In genomic region chr7:6496842-6497636, GRCh38 we compare ENCODE assay signal across 22 cellular contexts. TPM values are rescaled to one million over a fixed set of nuclear protein-coding genes. Genes with fewer than 3 reads are reported as not detected.
DNase-seq lines count a peak whose midpoint lies in the region; ATAC-seq and TF ChIP-seq lines count a peak whose summit lies in the region.
"Had no signal": no experiment of that assay in that cellular context is flagged by ENCODE, and none has a peak within 500 bp of the region (broad histone marks: within the 10 kb centered on the region; RNA-seq: fewer than 3 reads in every experiment).

No MANE protein-coding gene starts in this region.

- H3K27ac Mint-ChIP-seq in progenitor cell of endocrine pancreas = peak overlapping the region; percentile 73
- H3K27ac Mint-ChIP-seq: T-cell had no signal

- TF ChIP-seq CTCF in RWPE1 (conservative IDR thresholded peaks at IDR 0.05; ENCODE audit: low read depth) = no peak
- no peak for TF ChIP-seq CTCF in progenitor cell of endocrine pancreas (IDR thresholded peaks at IDR 0.05; ENCODE audit: unreplicated experiment)
- TF ChIP-seq CTCF in osteoblast (IDR thresholded peaks at IDR 0.05; ENCODE audit: extremely low read depth, low read depth, low read length) = no peak

- H3K4me2 ChIP-seq in osteoblast (ENCODE audit: insufficient read depth, low read length) = no peak overlapping the region
- H3K4me2 ChIP-seq: KMS-11 had no signal

- no peaks in the 10 kb centered on the region for H3K4me1 ChIP-seq in osteoblast (ENCODE audit: insufficient read depth, low read length)

- H3K27ac ChIP-seq in RWPE1 (no peak overlapping the region), osteoblast (ENCODE audit: low read depth, low read length) (no peak overlapping the region)
- H3K27ac ChIP-seq: 22Rv1, C4-2B, KMS-11, SK-N-MC had no signal

- peaks cover 7% of the 10 kb centered on the region for H3K27me3 ChIP-seq in osteoblast (ENCODE audit: insufficient read depth, low read length)

- H3K27me3 Mint-ChIP-seq in progenitor cell of endocrine pancreas = no peaks in the 10 kb centered on the region
- H3K27me3 Mint-ChIP-seq: T-cell had no signal

- H3K79me2 ChIP-seq in osteoblast (ENCODE audit: insufficient read depth, low read length) = no peaks in the 10 kb centered on the region

- peak; percentile 53 for ATAC-seq in esophagus mucosa
- no peak for ATAC-seq in HG03175 (IDR thresholded peaks at IDR 0.05; ENCODE audit: unreplicated experiment)
- ATAC-seq: T-cell had no signal

- H3K4me1 Mint-ChIP-seq in progenitor cell of endocrine pancreas (ENCODE audit: low read depth) = no peaks in the 10 kb centered on the region
- H3K4me1 Mint-ChIP-seq: T-cell had no signal

- DNase-seq in NCI-H2171 treated with DMSO at 0.1 percent for 48 hours (lab: John Stamatoyannopoulos, UW) (peak; percentile 2), NCI-H2171 (lab: John Stamatoyannopoulos, UW) (no peak), RWPE1 (ENCODE audit: low spot score) (peak; percentile 44), progenitor cell of endocrine pancreas (ENCODE audit: low spot score, unreplicated experiment) (no peak), osteoblast (ENCODE audit: insufficient read length, low spot score, missing footprints) (no peak)
- DNase-seq in activated naive CD4-positive, alpha-beta T cell (lab: John Stamatoyannopoulos, UW) = no peak
- DNase-seq: AML-193, DMS79, GOT3, NCI-H1048, NCI-H1436 treated with DMSO at 0.1 percent for 48 hours, NCI-H2029, NCI-H748 treated with DMSO at 0.1 percent for 48 hours, RPMI8226, T-cell had no signal

- H3K4me3 Mint-ChIP-seq in progenitor cell of endocrine pancreas (ENCODE audit: low read depth) = no peak overlapping the region
- H3K4me3 Mint-ChIP-seq: T-cell had no signal

- no peaks in the 10 kb centered on the region for H4K20me1 ChIP-seq in osteoblast (ENCODE audit: insufficient read depth, low read length)

- CTCF ChIA-PET in RWPE1 (lab: Yijun Ruan, JAX) = no interaction called here

- H3K36me3 Mint-ChIP-seq in progenitor cell of endocrine pancreas (ENCODE audit: insufficient read depth) = no peaks in the 10 kb centered on the region
- H3K36me3 Mint-ChIP-seq: T-cell had no signal

- POLR2A ChIA-PET in RWPE1 (lab: Yijun Ruan, JAX; ENCODE audit: low non-redundant PET) = no interaction called here

- no peaks in the 10 kb centered on the region for H3K9me3 ChIP-seq in osteoblast (ENCODE audit: low read depth, low read length)

- H3K4me3 ChIP-seq in osteoblast (ENCODE audit: insufficient read depth, low read length) = no peak overlapping the region
- H3K4me3 ChIP-seq: SK-N-MC had no signal

- H2AFZ ChIP-seq in osteoblast (ENCODE audit: low read length) = no peak overlapping the region

- no peaks in the 10 kb centered on the region for H3K36me3 ChIP-seq in osteoblast (ENCODE audit: insufficient read depth, low read length)

- H3K9me3 Mint-ChIP-seq in progenitor cell of endocrine pancreas (ENCODE audit: low read depth) = no peaks in the 10 kb centered on the region
- H3K9me3 Mint-ChIP-seq: T-cell had no signal

RNA-seq across cellular contexts. Expression of gene KDELR2, which starts 13.1 kb away (rescaled TPM):
- total RNA-seq in esophagus mucosa (74.5 TPM), progenitor cell of endocrine pancreas (76.5 and 86.4 TPM in 2 replicates), osteoblast (218 and 245 TPM in 2 replicates)

RNA-seq across cellular contexts. Expression of gene DAGLB, which starts 49.3 kb away (rescaled TPM):
- 11.2 TPM for total RNA-seq in esophagus mucosa
- total RNA-seq in progenitor cell of endocrine pancreas = 30.3 and 31.2 TPM in 2 replicates
- 17.1 and 17.4 TPM in 2 replicates for total RNA-seq in osteoblast

RNA-seq across cellular contexts. Expression of gene GRID2IP, which starts 54.2 kb away (rescaled TPM):
- total RNA-seq in esophagus mucosa = 0.12 TPM
- 2.0 and 2.5 TPM in 2 replicates for total RNA-seq in progenitor cell of endocrine pancreas
- total RNA-seq in osteoblast = under 0.01 TPM in 1 of 2 replicates, not detected in the other
- total RNA-seq: NCI-H460 had no signal

Comparison
In these comparisons a context has a peak if more than half of its experiments do, and no peak if none do; other contexts are left out.
1. DNase-seq: peak in NCI-H2171 treated with DMSO at 0.1 percent for 48 hours (single experiment) and RWPE1 (single experiment); none in NCI-H2171 (single experiment), progenitor cell of endocrine pancreas (single experiment), activated naive CD4-positive, alpha-beta T cell (0 of 4) and osteoblast (single experiment).